In the genomic region with DNA sequence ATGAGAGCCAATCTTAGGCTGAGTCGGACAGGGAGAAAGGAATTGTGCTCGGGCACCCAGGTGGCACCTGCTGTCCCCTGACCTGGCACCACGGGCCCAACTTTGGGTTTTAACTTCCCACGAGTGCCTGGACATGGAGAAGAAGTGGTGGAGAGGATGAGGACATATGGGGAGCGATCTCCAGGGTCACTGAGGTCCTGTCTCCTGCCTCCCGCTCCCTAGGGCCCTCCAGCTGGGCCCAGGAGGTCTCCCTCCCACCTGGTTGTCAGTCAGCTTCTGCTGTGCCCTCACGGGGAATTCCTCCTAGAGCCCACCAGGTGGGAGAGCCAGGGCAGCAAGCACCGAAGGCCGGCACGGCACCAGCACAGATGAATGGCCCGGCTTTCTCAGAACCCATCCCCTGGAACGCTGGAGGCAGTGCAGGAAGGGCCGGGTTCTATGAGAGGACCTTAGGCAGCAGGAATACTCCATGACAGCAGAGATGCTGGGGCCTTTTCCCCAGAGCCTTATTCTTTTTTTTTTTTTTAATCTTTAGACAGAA, we compare ENCODE assay signal across 23 cellular contexts.
"Had no signal": no experiment of that assay in that cellular context is flagged by ENCODE, and none has a peak within 500 bp of the region (broad histone marks: within the 10 kb centered on the region; RNA-seq: fewer than 3 reads in every experiment).

No MANE protein-coding gene starts in this region.

- H3K36me3 Mint-ChIP-seq: naive thymus-derived CD4-positive, alpha-beta T cell; neural progenitor cell; stimulated activated effector memory CD8-positive, alpha-beta T cell treated with anti-CD3 and anti-CD28 coated beads, Interleukin-12 subunit alpha, Interleukin-12 subunit beta, amount 100 ng/mL, for 72 hours had no signal

- H3K4me3 Mint-ChIP-seq: memory B cell; naive thymus-derived CD4-positive, alpha-beta T cell; nephron; neural progenitor cell; stimulated activated effector memory CD8-positive, alpha-beta T cell treated with anti-CD3 and anti-CD28 coated beads, Interleukin-12 subunit alpha, Interleukin-12 subunit beta, amount 100 ng/mL, for 72 hours had no signal

- H3K9me3 ChIP-seq: gastrocnemius medialis, psoas muscle, right lobe of liver, stomach, thyroid gland, vagina had no signal

- H3K36me3 ChIP-seq: gastrocnemius medialis, neural progenitor cell, right lobe of liver, stomach, thyroid gland, vagina had no signal

- H3K27ac ChIP-seq: gastrocnemius medialis, neural progenitor cell, psoas muscle, right lobe of liver, stomach, thyroid gland, vagina had no signal

- H3K9me3 Mint-ChIP-seq: naive thymus-derived CD4-positive, alpha-beta T cell; nephron; neural progenitor cell; stimulated activated effector memory CD8-positive, alpha-beta T cell treated with anti-CD3 and anti-CD28 coated beads, Interleukin-12 subunit alpha, Interleukin-12 subunit beta, amount 100 ng/mL, for 72 hours had no signal

- DNase-seq: cortex of kidney; effector CD4-positive, alpha-beta T cell; foreskin fibroblast; gastrocnemius medialis; left ventricle myocardium superior; midbrain; naive thymus-derived CD4-positive, alpha-beta T cell; psoas muscle; retina; right lobe of liver; small intestine; stimulated activated CD4-positive, alpha-beta T cell treated with anti-CD3 and anti-CD28 coated beads, Interleukin-2, amount 100 ng/mL, for 24 hours; stimulated activated CD4-positive, alpha-beta T cell treated with anti-CD3 and anti-CD28 coated beads, Interleukin-4, amount 100 ng/mL, for 24 hours; stimulated activated naive CD4-positive, alpha-beta T cell treated with Interleukin-2 at 50 U/mL for 16 hours; stomach; thyroid gland; trophoblast cell had no signal

- H3K27me3 ChIP-seq: gastrocnemius medialis, neural progenitor cell, right lobe of liver, thyroid gland, vagina had no signal

- H3K4me1 ChIP-seq: gastrocnemius medialis, neural progenitor cell, psoas muscle, right lobe of liver, stomach, thyroid gland, vagina had no signal

- H3K27ac Mint-ChIP-seq: memory B cell; naive thymus-derived CD4-positive, alpha-beta T cell; nephron; neural progenitor cell; stimulated activated effector memory CD8-positive, alpha-beta T cell treated with anti-CD3 and anti-CD28 coated beads, Interleukin-12 subunit alpha, Interleukin-12 subunit beta, amount 100 ng/mL, for 72 hours had no signal

- H3K4me1 Mint-ChIP-seq: memory B cell; nephron; stimulated activated effector memory CD8-positive, alpha-beta T cell treated with anti-CD3 and anti-CD28 coated beads, Interleukin-12 subunit alpha, Interleukin-12 subunit beta, amount 100 ng/mL, for 72 hours had no signal

- H3K4me3 ChIP-seq: gastrocnemius medialis, lung, neural progenitor cell, psoas muscle, right lobe of liver, stomach, thyroid gland, vagina had no signal
